In the genomic region with DNA sequence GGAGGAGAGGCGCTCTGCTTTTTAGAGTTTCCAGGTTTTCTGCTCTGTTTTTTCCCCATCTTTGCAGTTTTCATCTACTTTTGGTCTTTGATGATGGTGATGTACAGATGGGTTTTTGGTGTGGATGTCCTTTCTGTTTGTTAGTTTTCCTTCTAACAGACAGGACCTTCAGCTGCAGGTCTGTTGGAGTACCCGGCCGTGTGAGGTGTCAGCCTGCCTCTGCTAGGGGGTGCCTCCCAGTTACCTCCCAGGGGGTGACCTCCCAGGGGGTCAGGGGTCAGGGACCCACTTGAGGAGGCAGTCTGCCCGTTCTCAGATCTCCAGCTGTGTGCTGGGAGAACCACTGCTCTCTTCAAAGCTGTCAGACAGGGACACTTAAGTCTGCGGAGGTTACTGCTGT, we compare ENCODE assay signal across 8 cellular contexts. TPM values are rescaled to one million over a fixed set of nuclear protein-coding genes. Genes with fewer than 3 reads are reported as not detected.
"Had no signal": no experiment of that assay in that cellular context is flagged by ENCODE, and none has a peak within 500 bp of the region (broad histone marks: within the 10 kb centered on the region; RNA-seq: fewer than 3 reads in every experiment).

No MANE protein-coding gene starts in this region.

RNA-seq across cellular contexts. Expression of a gene that starts 22.5 kb away (rescaled TPM):
- total RNA-seq: dermis microvascular lymphatic vessel endothelial cell, epithelial cell of proximal tubule, esophagus muscularis mucosa, fibroblast of lung, foreskin keratinocyte, glomerular endothelial cell, heart right ventricle had no signal
- polyA plus RNA-seq: endothelial cell of umbilical vein, fibroblast of lung, foreskin keratinocyte, heart right ventricle had no signal
